Comparison of ENCODE assay signal across 8 cellular contexts in genomic region chr2:47698436-47698972, GRCh38.
A peak's percentile ranks its signal among the peaks of the same experiment; 100 is the strongest.
DNase-seq lines count a peak whose midpoint lies in the region; ATAC-seq and TF ChIP-seq lines count a peak whose summit lies in the region.
"Not testable (repeated sequence)": the region's sequence is repeated elsewhere in the genome, so short reads cannot be mapped to it uniquely, and the experiment has no call there.

No MANE protein-coding gene starts in this region.

- not testable (repeated sequence) for TF ChIP-seq CTCF in AG10803 (conservative IDR thresholded peaks at IDR 0.05; ENCODE audit: low read length); GM23338 (conservative IDR thresholded peaks at IDR 0.05; ENCODE audit: low read depth in 2 of 2); SU-DHL-6 (IDR thresholded peaks at IDR 0.05; ENCODE audit: insufficient read depth, low read length, poor library complexity, severe bottlenecking); fibroblast of mammary gland (conservative IDR thresholded peaks at IDR 0.05; ENCODE audit: control insufficient read depth, insufficient read depth, low read depth, low read length)

- H3K4me1 ChIP-seq in GM23338 (ENCODE audit: insufficient read depth): peaks cover 37% of the 10 kb centered on the region
- peaks cover 41% of the 10 kb centered on the region for H3K4me1 ChIP-seq in iPS-18a (ENCODE audit: control insufficient read depth, low read depth, low read length)

- not testable (repeated sequence) for H3K4me3 ChIP-seq in AG10803 (ENCODE audit: low read length); GM23338; fibroblast of mammary gland (ENCODE audit: control insufficient read depth, low read depth, low read length); iPS-18a (ENCODE audit: low read length)
- peak overlapping the region; percentile 89 for H3K4me3 ChIP-seq in SU-DHL-6 (ENCODE audit: insufficient read depth, low read length, poor library complexity, severe bottlenecking)

- H3K9me2 ChIP-seq in GM23338 (ENCODE audit: insufficient read depth); SU-DHL-6 (replicated peaks; ENCODE audit: insufficient read depth, low read length): not testable (repeated sequence)

- H3K4me1 Mint-ChIP-seq in GM23338: peaks cover 57% of the 10 kb centered on the region
- peaks cover 42% of the 10 kb centered on the region for H3K4me1 Mint-ChIP-seq in stimulated activated memory B cell treated with anti-CD40 and anti-IgM and Interleukin-4, amounts not matched to agents 10 μg/mL and 1 μg/mL and 100 μg/mL, for 72 hours

- not testable (repeated sequence) for H4K20me1 ChIP-seq in GM23338 (replicated peaks; ENCODE audit: insufficient read depth); SU-DHL-6 (ENCODE audit: low read depth, low read length)

- H3K4me2 ChIP-seq in GM23338 (peak overlapping the region; percentile 18; the same call in 1 of the 2 replicates), SU-DHL-6 (ENCODE audit: low read depth, low read length, poor library complexity, severe bottlenecking) (peak overlapping the region; percentile 96)

- H3K27ac ChIP-seq in GM23338 (ENCODE audit: low read depth): peak overlapping the region; percentile 97
- H3K27ac ChIP-seq in SU-DHL-6 (ENCODE audit: low read depth, low read length): peak overlapping the region; percentile 99
- peak overlapping the region; percentile 69 for H3K27ac ChIP-seq in iPS-18a (ENCODE audit: low read length)

- H2AFZ ChIP-seq in GM23338; SU-DHL-6 (ENCODE audit: low read depth, low read length, severe bottlenecking): not testable (repeated sequence)

- not testable (repeated sequence) for H3K27me3 ChIP-seq in GM23338 (ENCODE audit: insufficient read depth); SU-DHL-6 (ENCODE audit: low read length); iPS-18a (ENCODE audit: control insufficient read depth, insufficient read depth, low read length)

- peaks cover 41% of the 10 kb centered on the region for H3K36me3 Mint-ChIP-seq in GM23338 (ENCODE audit: low read depth)
- not testable (repeated sequence) for H3K36me3 Mint-ChIP-seq in stimulated activated memory B cell treated with anti-CD40 and anti-IgM and Interleukin-4, amounts not matched to agents 10 μg/mL and 1 μg/mL and 100 μg/mL, for 72 hours

- not testable (repeated sequence) for ATAC-seq in GM23338; stimulated activated memory B cell treated with anti-CD40 and anti-IgM and Interleukin-4, amounts not matched to agents 10 μg/mL and 1 μg/mL and 100 μg/mL, for 72 hours

- not testable (repeated sequence) for H3K36me3 ChIP-seq in GM23338 (ENCODE audit: insufficient read depth); iPS-18a (ENCODE audit: control insufficient read depth, low read depth, low read length)
- peaks cover 17% of the 10 kb centered on the region for H3K36me3 ChIP-seq in SU-DHL-6 (ENCODE audit: low read length)

- H3K4me3 Mint-ChIP-seq in GM23338: peak overlapping the region; percentile 18; the same call in 1 of the 3 replicates
- peak overlapping the region; percentile 69 for H3K4me3 Mint-ChIP-seq in stimulated activated memory B cell treated with anti-CD40 and anti-IgM and Interleukin-4, amounts not matched to agents 10 μg/mL and 1 μg/mL and 100 μg/mL, for 72 hours

- not testable (repeated sequence) for H3K79me2 ChIP-seq in GM23338 (replicated peaks; ENCODE audit: insufficient read depth)
- peaks cover 88% of the 10 kb centered on the region for H3K79me2 ChIP-seq in SU-DHL-6 (ENCODE audit: insufficient read depth, low read length)

- peak overlapping the region; percentile 97 for H3K9ac ChIP-seq in SU-DHL-6 (ENCODE audit: low read length)
- not testable (repeated sequence) for H3K9ac ChIP-seq in iPS-18a (ENCODE audit: low read length)

- H3K27me3 Mint-ChIP-seq in GM23338 (ENCODE audit: insufficient read depth, low read depth, poor library complexity): peaks cover 18% of the 10 kb centered on the region
- H3K27me3 Mint-ChIP-seq in stimulated activated memory B cell treated with anti-CD40 and anti-IgM and Interleukin-4, amounts not matched to agents 10 μg/mL and 1 μg/mL and 100 μg/mL, for 72 hours: peaks cover 38% of the 10 kb centered on the region

- H3K9me3 Mint-ChIP-seq in GM23338: peaks cover 41% of the 10 kb centered on the region
- not testable (repeated sequence) for H3K9me3 Mint-ChIP-seq in stimulated activated memory B cell treated with anti-CD40 and anti-IgM and Interleukin-4, amounts not matched to agents 10 μg/mL and 1 μg/mL and 100 μg/mL, for 72 hours

- H3K27ac Mint-ChIP-seq in GM23338: peak overlapping the region; percentile 97
- peak overlapping the region; percentile 91 for H3K27ac Mint-ChIP-seq in stimulated activated memory B cell treated with anti-CD40 and anti-IgM and Interleukin-4, amounts not matched to agents 10 μg/mL and 1 μg/mL and 100 μg/mL, for 72 hours

- DNase-seq in AG10803 (ENCODE audit: low read depth): peak; percentile 51
- not testable (repeated sequence) for DNase-seq in GM23338 (ENCODE audit: low spot score)
- peak; percentile 33 for DNase-seq in NCI-H82 treated with DMSO at 0.1 percent for 48 hours (lab: John Stamatoyannopoulos, UW; ENCODE audit: unreplicated experiment)
- peak; percentile 51 for DNase-seq in fibroblast of mammary gland (ENCODE audit: low read depth)
- peak; percentile 19 for DNase-seq in mucosa of gallbladder (ENCODE audit: low spot score)

- H3F3A ChIP-seq in GM23338 (replicated peaks; ENCODE audit: low read depth) (peaks cover 14% of the 10 kb centered on the region; the same call in 1 of the 2 replicates), SU-DHL-6 (ENCODE audit: insufficient read depth) (peaks cover 91% of the 10 kb centered on the region)

- H3K9me3 ChIP-seq in SU-DHL-6 (ENCODE audit: insufficient read depth, low read length): not testable (repeated sequence)
- peaks cover 12% of the 10 kb centered on the region for H3K9me3 ChIP-seq in iPS-18a (ENCODE audit: control insufficient read depth, low read depth, low read length)

TF ChIP-seq in GM23338, 12 proteins besides CTCF, POLR2A, EP300 and RAD21:
- peak; percentile 72; the same call in 1 of the 2 replicates for TF ChIP-seq NANOG (IDR thresholded peaks at IDR 0.05; ENCODE audit: borderline replicate concordance)
